In the genomic region with DNA sequence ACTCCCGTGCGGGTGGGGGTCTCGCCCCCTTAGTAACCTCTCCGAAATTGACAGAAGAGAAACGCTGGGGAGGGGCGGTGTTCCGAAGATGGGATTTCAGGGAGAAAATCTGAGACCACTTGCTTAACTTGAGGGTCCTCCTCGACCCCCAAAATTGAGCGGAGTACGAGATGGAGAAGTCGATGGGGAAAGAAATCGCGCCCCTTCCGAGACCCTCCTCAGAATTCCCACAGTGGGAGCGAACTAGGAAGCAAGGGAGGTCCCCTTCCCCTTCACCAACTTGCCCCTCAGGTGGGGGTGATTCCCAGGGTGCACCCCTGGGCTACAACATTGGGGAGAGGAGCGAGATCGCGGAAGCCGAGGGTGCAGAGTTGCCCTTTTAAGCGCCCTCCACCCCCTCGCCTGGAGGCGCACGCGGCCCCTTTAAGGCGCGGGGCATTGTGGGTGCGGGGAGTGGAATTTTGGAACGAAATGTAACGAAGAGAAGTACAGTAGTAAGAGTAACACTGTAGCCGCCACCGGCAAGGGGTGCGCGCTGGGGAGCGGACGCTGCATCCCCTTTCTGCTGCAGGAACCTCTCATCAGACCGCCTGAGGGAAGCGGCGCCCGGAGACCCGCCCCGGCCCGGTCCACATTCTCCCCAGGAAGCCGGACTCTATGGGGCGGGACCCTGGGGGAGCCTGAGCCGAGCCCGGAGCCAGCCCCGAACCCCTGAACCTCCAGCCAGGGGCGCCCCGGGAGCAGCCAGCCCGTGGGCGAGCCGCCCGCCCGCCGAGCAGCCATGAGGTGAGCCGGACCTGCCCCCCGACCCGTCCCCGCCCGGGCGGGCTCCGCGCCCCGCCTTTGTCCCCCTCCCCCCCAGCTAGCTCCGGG, we compare ENCODE assay signal across 1 cellular context.
A peak's percentile ranks its signal among the peaks of the same experiment; 100 is the strongest.
TF ChIP-seq lines count a peak whose summit lies in the region.

A gene (plus strand): TSS at position 489 of the 873 bp plus-strand sequence. CDS start 293 bp downstream, at position 782.

TF ChIP-seq in GM12878, 131 proteins besides CTCF, POLR2A, EP300 and RAD21 (continued from another document and continues in another):
- TF ChIP-seq, protein P1, sequence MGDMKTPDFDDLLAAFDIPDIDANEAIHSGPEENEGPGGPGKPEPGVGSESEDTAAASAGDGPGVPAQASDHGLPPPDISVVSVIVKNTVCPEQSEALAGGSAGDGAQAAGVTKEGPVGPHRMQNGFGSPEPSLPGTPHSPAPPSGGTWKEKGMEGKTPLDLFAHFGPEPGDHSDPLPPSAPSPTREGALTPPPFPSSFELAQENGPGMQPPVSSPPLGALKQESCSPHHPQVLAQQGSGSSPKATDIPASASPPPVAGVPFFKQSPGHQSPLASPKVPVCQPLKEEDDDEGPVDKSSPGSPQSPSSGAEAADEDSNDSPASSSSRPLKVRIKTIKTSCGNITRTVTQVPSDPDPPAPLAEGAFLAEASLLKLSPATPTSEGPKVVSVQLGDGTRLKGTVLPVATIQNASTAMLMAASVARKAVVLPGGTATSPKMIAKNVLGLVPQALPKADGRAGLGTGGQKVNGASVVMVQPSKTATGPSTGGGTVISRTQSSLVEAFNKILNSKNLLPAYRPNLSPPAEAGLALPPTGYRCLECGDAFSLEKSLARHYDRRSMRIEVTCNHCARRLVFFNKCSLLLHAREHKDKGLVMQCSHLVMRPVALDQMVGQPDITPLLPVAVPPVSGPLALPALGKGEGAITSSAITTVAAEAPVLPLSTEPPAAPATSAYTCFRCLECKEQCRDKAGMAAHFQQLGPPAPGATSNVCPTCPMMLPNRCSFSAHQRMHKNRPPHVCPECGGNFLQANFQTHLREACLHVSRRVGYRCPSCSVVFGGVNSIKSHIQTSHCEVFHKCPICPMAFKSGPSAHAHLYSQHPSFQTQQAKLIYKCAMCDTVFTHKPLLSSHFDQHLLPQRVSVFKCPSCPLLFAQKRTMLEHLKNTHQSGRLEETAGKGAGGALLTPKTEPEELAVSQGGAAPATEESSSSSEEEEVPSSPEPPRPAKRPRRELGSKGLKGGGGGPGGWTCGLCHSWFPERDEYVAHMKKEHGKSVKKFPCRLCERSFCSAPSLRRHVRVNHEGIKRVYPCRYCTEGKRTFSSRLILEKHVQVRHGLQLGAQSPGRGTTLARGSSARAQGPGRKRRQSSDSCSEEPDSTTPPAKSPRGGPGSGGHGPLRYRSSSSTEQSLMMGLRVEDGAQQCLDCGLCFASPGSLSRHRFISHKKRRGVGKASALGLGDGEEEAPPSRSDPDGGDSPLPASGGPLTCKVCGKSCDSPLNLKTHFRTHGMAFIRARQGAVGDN (IDR thresholded peaks at IDR 0.05), result peak; percentile 77
- TF ChIP-seq, protein P2, sequence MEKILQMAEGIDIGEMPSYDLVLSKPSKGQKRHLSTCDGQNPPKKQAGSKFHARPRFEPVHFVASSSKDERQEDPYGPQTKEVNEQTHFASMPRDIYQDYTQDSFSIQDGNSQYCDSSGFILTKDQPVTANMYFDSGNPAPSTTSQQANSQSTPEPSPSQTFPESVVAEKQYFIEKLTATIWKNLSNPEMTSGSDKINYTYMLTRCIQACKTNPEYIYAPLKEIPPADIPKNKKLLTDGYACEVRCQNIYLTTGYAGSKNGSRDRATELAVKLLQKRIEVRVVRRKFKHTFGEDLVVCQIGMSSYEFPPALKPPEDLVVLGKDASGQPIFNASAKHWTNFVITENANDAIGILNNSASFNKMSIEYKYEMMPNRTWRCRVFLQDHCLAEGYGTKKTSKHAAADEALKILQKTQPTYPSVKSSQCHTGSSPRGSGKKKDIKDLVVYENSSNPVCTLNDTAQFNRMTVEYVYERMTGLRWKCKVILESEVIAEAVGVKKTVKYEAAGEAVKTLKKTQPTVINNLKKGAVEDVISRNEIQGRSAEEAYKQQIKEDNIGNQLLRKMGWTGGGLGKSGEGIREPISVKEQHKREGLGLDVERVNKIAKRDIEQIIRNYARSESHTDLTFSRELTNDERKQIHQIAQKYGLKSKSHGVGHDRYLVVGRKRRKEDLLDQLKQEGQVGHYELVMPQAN (conservative IDR thresholded peaks at IDR 0.05), result peak; percentile 89
- TF ChIP-seq POU2F2 (IDR thresholded peaks at IDR 0.05; ENCODE audit: borderline replicate concordance, low read depth, low read length), result peak; percentile 97
- TF ChIP-seq SMAD1 (IDR thresholded peaks at IDR 0.05; ENCODE audit: low read depth, partially characterized antibody), result no peak
- TF ChIP-seq CREM (IDR thresholded peaks at IDR 0.05; ENCODE audit: low read depth), result peak; percentile 34
- peak; percentile 85 for TF ChIP-seq SP1 (IDR thresholded peaks at IDR 0.05; ENCODE audit: low read depth, low read length)
- TF ChIP-seq TARDBP (IDR thresholded peaks at IDR 0.05; ENCODE audit: borderline replicate concordance), result 0 out of 2 replicates have a peak, but pooled peaks have one; percentile 42
- peak; percentile 73 for TF ChIP-seq RUNX3 (IDR thresholded peaks at IDR 0.05; ENCODE audit: low read length)
- TF ChIP-seq, protein P3, sequence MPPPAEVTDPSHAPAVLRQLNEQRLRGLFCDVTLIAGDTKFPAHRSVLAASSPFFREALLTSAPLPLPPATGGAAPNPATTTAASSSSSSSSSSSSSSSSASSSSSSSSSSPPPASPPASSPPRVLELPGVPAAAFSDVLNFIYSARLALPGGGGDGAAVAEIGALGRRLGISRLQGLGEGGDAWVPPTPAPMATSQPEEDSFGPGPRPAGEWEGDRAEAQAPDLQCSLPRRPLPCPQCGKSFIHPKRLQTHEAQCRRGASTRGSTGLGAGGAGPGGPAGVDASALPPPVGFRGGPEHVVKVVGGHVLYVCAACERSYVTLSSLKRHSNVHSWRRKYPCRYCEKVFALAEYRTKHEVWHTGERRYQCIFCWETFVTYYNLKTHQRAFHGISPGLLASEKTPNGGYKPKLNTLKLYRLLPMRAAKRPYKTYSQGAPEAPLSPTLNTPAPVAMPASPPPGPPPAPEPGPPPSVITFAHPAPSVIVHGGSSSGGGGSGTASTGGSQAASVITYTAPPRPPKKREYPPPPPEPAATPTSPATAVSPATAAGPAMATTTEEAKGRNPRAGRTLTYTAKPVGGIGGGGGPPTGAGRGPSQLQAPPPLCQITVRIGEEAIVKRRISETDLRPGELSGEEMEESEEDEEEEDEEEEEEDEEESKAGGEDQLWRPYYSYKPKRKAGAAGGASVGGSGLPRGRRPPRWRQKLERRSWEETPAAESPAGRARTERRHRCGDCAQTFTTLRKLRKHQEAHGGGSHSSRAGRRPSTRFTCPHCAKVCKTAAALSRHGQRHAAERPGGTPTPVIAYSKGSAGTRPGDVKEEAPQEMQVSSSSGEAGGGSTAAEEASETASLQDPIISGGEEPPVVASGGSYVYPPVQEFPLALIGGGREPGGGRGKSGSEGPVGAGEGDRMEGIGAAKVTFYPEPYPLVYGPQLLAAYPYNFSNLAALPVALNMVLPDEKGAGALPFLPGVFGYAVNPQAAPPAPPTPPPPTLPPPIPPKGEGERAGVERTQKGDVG (CRISPR knock-in tag; IDR thresholded peaks at IDR 0.05), result no peak
- TF ChIP-seq IRF4 (IDR thresholded peaks at IDR 0.05; ENCODE audit: low read depth, low read length), result no peak
- TF ChIP-seq, protein P4, sequence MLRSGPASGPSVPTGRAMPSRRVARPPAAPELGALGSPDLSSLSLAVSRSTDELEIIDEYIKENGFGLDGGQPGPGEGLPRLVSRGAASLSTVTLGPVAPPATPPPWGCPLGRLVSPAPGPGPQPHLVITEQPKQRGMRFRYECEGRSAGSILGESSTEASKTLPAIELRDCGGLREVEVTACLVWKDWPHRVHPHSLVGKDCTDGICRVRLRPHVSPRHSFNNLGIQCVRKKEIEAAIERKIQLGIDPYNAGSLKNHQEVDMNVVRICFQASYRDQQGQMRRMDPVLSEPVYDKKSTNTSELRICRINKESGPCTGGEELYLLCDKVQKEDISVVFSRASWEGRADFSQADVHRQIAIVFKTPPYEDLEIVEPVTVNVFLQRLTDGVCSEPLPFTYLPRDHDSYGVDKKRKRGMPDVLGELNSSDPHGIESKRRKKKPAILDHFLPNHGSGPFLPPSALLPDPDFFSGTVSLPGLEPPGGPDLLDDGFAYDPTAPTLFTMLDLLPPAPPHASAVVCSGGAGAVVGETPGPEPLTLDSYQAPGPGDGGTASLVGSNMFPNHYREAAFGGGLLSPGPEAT (IDR thresholded peaks at IDR 0.05; ENCODE audit: low read depth), result peak; percentile 95
- TF ChIP-seq, protein P5, sequence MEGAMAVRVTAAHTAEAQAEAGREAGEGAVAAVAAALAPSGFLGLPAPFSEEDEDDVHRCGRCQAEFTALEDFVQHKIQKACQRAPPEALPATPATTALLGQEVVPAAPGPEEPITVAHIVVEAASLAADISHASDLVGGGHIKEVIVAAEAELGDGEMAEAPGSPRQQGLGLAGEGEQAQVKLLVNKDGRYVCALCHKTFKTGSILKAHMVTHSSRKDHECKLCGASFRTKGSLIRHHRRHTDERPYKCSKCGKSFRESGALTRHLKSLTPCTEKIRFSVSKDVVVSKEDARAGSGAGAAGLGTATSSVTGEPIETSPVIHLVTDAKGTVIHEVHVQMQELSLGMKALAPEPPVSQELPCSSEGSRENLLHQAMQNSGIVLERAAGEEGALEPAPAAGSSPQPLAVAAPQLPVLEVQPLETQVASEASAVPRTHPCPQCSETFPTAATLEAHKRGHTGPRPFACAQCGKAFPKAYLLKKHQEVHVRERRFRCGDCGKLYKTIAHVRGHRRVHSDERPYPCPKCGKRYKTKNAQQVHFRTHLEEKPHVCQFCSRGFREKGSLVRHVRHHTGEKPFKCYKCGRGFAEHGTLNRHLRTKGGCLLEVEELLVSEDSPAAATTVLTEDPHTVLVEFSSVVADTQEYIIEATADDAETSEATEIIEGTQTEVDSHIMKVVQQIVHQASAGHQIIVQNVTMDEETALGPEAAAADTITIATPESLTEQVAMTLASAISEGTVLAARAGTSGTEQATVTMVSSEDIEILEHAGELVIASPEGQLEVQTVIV (IDR thresholded peaks at IDR 0.05; ENCODE audit: borderline replicate concordance, partially characterized antibody), result peak; percentile 70
- no peak for TF ChIP-seq FOS (IDR thresholded peaks at IDR 0.05; ENCODE audit: borderline replicate concordance, extremely low read depth, insufficient read length)
- TF ChIP-seq ZNF217 (IDR thresholded peaks at IDR 0.05), result no peak
- TF ChIP-seq EZH2 (IDR thresholded peaks at IDR 0.05; ENCODE audit: borderline replicate concordance, control insufficient read depth, low read depth, low read length), result no peak
- peak; percentile 32; the same call in 1 of the 2 replicates for TF ChIP-seq TBL1XR1 (IDR thresholded peaks at IDR 0.05; ENCODE audit: low read depth, low read length)
- TF ChIP-seq, protein P6, sequence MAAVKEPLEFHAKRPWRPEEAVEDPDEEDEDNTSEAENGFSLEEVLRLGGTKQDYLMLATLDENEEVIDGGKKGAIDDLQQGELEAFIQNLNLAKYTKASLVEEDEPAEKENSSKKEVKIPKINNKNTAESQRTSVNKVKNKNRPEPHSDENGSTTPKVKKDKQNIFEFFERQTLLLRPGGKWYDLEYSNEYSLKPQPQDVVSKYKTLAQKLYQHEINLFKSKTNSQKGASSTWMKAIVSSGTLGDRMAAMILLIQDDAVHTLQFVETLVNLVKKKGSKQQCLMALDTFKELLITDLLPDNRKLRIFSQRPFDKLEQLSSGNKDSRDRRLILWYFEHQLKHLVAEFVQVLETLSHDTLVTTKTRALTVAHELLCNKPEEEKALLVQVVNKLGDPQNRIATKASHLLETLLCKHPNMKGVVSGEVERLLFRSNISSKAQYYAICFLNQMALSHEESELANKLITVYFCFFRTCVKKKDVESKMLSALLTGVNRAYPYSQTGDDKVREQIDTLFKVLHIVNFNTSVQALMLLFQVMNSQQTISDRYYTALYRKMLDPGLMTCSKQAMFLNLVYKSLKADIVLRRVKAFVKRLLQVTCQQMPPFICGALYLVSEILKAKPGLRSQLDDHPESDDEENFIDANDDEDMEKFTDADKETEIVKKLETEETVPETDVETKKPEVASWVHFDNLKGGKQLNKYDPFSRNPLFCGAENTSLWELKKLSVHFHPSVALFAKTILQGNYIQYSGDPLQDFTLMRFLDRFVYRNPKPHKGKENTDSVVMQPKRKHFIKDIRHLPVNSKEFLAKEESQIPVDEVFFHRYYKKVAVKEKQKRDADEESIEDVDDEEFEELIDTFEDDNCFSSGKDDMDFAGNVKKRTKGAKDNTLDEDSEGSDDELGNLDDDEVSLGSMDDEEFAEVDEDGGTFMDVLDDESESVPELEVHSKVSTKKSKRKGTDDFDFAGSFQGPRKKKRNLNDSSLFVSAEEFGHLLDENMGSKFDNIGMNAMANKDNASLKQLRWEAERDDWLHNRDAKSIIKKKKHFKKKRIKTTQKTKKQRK (IDR thresholded peaks at IDR 0.05; ENCODE audit: low read depth, low read length), result no peak
- TF ChIP-seq BACH1 (IDR thresholded peaks at IDR 0.05; ENCODE audit: borderline replicate concordance), result peak; percentile 78; the same call in 1 of the 2 replicates
- peak in 1 of 2 experiments; percentile 92; a peak in 2 of 3 replicates for TF ChIP-seq EGR1 (IDR thresholded peaks at IDR 0.05; ENCODE audit: borderline replicate concordance in 1 of 2, low read depth in 2 of 2, low read length in 2 of 2)
- TF ChIP-seq RFX5 (IDR thresholded peaks at IDR 0.05; ENCODE audit: low read depth, low read length), result 0 out of 2 replicates have a peak, but pooled peaks have one; percentile 17
- no peak for TF ChIP-seq FOXK2 (IDR thresholded peaks at IDR 0.05)
- TF ChIP-seq, protein P7, sequence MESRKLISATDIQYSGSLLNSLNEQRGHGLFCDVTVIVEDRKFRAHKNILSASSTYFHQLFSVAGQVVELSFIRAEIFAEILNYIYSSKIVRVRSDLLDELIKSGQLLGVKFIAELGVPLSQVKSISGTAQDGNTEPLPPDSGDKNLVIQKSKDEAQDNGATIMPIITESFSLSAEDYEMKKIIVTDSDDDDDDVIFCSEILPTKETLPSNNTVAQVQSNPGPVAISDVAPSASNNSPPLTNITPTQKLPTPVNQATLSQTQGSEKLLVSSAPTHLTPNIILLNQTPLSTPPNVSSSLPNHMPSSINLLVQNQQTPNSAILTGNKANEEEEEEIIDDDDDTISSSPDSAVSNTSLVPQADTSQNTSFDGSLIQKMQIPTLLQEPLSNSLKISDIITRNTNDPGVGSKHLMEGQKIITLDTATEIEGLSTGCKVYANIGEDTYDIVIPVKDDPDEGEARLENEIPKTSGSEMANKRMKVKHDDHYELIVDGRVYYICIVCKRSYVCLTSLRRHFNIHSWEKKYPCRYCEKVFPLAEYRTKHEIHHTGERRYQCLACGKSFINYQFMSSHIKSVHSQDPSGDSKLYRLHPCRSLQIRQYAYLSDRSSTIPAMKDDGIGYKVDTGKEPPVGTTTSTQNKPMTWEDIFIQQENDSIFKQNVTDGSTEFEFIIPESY (IDR thresholded peaks at IDR 0.05), result no peak
- TF ChIP-seq EED (IDR thresholded peaks at IDR 0.05; ENCODE audit: low read depth), result no peak
- peak; percentile 55; the same call in 1 of the 2 replicates for TF ChIP-seq HCFC1 (IDR thresholded peaks at IDR 0.05; ENCODE audit: low read length)
- peak; percentile 61; the same call in 1 of the 2 replicates for TF ChIP-seq YY1 (IDR thresholded peaks at IDR 0.05; ENCODE audit: low read depth, low read length)
- peak; percentile 39; the same call in 1 of the 2 replicates for TF ChIP-seq TCF12 (IDR thresholded peaks at IDR 0.05; ENCODE audit: low read depth, low read length)
- TF ChIP-seq JUNB (IDR thresholded peaks at IDR 0.05), result no peak
- peak; percentile 51 for TF ChIP-seq MYC (IDR thresholded peaks at IDR 0.05; ENCODE audit: insufficient read depth, insufficient read length, insufficient replicate concordance, low read length, severe bottlenecking)
- TF ChIP-seq HDAC2 (IDR thresholded peaks at IDR 0.05), result no peak
